In genomic region chr12:26195250-26195640, GRCh38 we compare ENCODE assay signal across 8 cellular contexts. TPM values are rescaled to one million over a fixed set of nuclear protein-coding genes. Genes with fewer than 3 reads are reported as not detected.
A peak's percentile ranks its signal among the peaks of the same experiment; 100 is the strongest.
DNase-seq lines count a peak whose midpoint lies in the region; ATAC-seq and TF ChIP-seq lines count a peak whose summit lies in the region.

Gene SSPN (plus strand): TSS chr12:26195573. CDS start chr12:26195673, 100 bp downstream.

- H3K4me1 ChIP-seq in mammary epithelial cell (ENCODE audit: insufficient read depth, low read length) (peaks cover 28% of the 10 kb centered on the region), sigmoid colon (peaks cover 0 to 45% (median 32%) of the 10 kb centered on the region in 4 donors)

- H3K27ac ChIP-seq in mammary epithelial cell (ENCODE audit: insufficient read depth, low read depth, low read length) (peak within 1 kb of the TSS; percentile 42), sigmoid colon (peak within 1 kb of the TSS; percentile 89 to 94 (median 92))

- H3K27ac Mint-ChIP-seq in immature natural killer cell: no peak within 1 kb of the TSS

- H3K27me3 ChIP-seq in mammary epithelial cell (ENCODE audit: insufficient read depth, low read length) (no peaks in the 10 kb centered on the region), sigmoid colon (no peaks in the 10 kb centered on the region)

- H3K4me1 Mint-ChIP-seq in immature natural killer cell: peaks cover 0 to 2% of the 10 kb centered on the region in 2 donors

- in situ Hi-C loops in mammary epithelial cell (cut with MboI; ENCODE audit: low sequenced_read_pairs in 2 of 2): no loop called here

- H3K4me3 Mint-ChIP-seq in immature natural killer cell: peak within 1 kb of the TSS in 4 of 5 donors; percentile 24 to 57 (median 50)

- H3K79me2 ChIP-seq in mammary epithelial cell (ENCODE audit: insufficient read depth, low read length): no peaks in the 10 kb centered on the region

- no TSS peak for BruUV-seq in mammary epithelial cell (replicated peaks; lab: Mats Ljungman, UMichigan)

- peak within 1 kb of the TSS; percentile 96 for H3K4me2 ChIP-seq in mammary epithelial cell (ENCODE audit: insufficient read depth, low read depth, low read length)

- TF ChIP-seq CTCF in AG09309 (IDR thresholded peaks at IDR 0.05; ENCODE audit: control insufficient read depth, insufficient read depth, low read depth, low read length, missing control alignments) (no peak), mammary epithelial cell (conservative IDR thresholded peaks at IDR 0.05 in 1 of 2, IDR thresholded peaks at IDR 0.05 in 1 of 2; ENCODE audit: extremely low read depth in 1 of 2, insufficient read depth in 1 of 2, low read depth in 1 of 2, low read length in 2 of 2) (no peak), sigmoid colon (IDR thresholded peaks at IDR 0.05) (no peak)

- 18% methylated on average over 22 of the region's 35 CpGs for WGBS in mammary epithelial cell (ENCODE audit: low coverage, missing lambda C conversion rate)
- 1% methylated on average over 35 of the region's 35 CpGs for WGBS in sigmoid colon, 2 donors

- peak within 1 kb of the TSS; percentile 55 for H3K4me3 ChIP-seq in AG09309 (ENCODE audit: control insufficient read depth, low read depth, low read length)
- peak within 1 kb of the TSS; percentile 12 to 51 (median 44) for H3K4me3 ChIP-seq in mammary epithelial cell (replicated peaks in 1 of 3; ENCODE audit: insufficient read depth in 1 of 3, low read depth in 2 of 3, low read length in 3 of 3)
- peak within 1 kb of the TSS; percentile 42 to 76 (median 72) for H3K4me3 ChIP-seq in sigmoid colon

- H3K9me3 ChIP-seq in mammary epithelial cell (replicated peaks; ENCODE audit: insufficient read depth, low read length) (no peaks in the 10 kb centered on the region), sigmoid colon (no peaks in the 10 kb centered on the region)

- dilution Hi-C loops in mammary epithelial cell (cut with HindIII; ENCODE audit: low sequenced_read_pairs): no loop called here

- intact Hi-C loops in mammary epithelial cell (cut with micrococcal nuclease) (loop anchor here (10.0 kb wide), 1 partner anchor 210 kb away; no protein-coding TSS in a partner anchor), sigmoid colon (cut with DNase I) (loop anchor here (5.0 to 10.0 kb wide), 3 partner anchors 37 to 220 kb away; no protein-coding TSS in a partner anchor)

- peak within 1 kb of the TSS; percentile 48 for H3K9ac ChIP-seq in mammary epithelial cell (ENCODE audit: insufficient read depth, low read length)

- peaks cover 0 to 1% (median 0%) of the 10 kb centered on the region in 6 donors for H3K9me3 Mint-ChIP-seq in immature natural killer cell

- DNase-seq in AG09309 (ENCODE audit: low read depth) (no peak), NCI-H1048 (lab: John Stamatoyannopoulos, UW) (peak; percentile 11), mammary epithelial cell (peak; percentile 4), immature natural killer cell (no peak), sigmoid colon (peak; percentile 91), SW 1271 (lab: John Stamatoyannopoulos, UW) (no peak)
- DNase-seq in stimulated activated CD4-positive, alpha-beta T cell treated with anti-CD3 and anti-CD28 coated beads, Interleukin-2, amount 100 ng/mL, for 48 hours: no peak

- no peaks in the 10 kb centered on the region for H4K20me1 ChIP-seq in mammary epithelial cell (ENCODE audit: insufficient read depth, low read length)

- TF ChIP-seq EP300 in sigmoid colon (IDR thresholded peaks at IDR 0.05): no peak

- H3K27me3 Mint-ChIP-seq in immature natural killer cell (ENCODE audit: low read depth in 3 of 3): peaks cover 5 to 15% (median 6%) of the 10 kb centered on the region in 3 donors

- peak within 1 kb of the TSS; percentile 97 for H2AFZ ChIP-seq in mammary epithelial cell (ENCODE audit: low read depth, low read length)

- ATAC-seq in GM18517 (IDR thresholded peaks at IDR 0.05; ENCODE audit: unreplicated experiment): peak; percentile 38

- H3K36me3 Mint-ChIP-seq in immature natural killer cell: no peaks in the 10 kb centered on the region

- H3K36me3 ChIP-seq in mammary epithelial cell (ENCODE audit: insufficient read depth, low read length): no peaks in the 10 kb centered on the region
- no peaks in the 10 kb centered on the region for H3K36me3 ChIP-seq in sigmoid colon

- TF ChIP-seq POLR2A in sigmoid colon (IDR thresholded peaks at IDR 0.05): no peak

- CTCF ChIA-PET in mammary epithelial cell (lab: Charles Lee; ENCODE audit: low non-redundant PET): no interaction called here

RNA-seq across cellular contexts. Expression of gene SSPN, which starts in this region (rescaled TPM):
- 10 to 100 TPM in 1 of 2 donors, 1 to 10 TPM in 1; 1.4 to 11.0 TPM for total RNA-seq in mammary epithelial cell
- 2.4 TPM for polyA plus RNA-seq in mammary epithelial cell
- not detected for polyA minus RNA-seq in mammary epithelial cell
- polyA plus RNA-seq in immature natural killer cell: not detected
- total RNA-seq in sigmoid colon: 10 to 100 TPM; 30.3 to 54.0 (median 46.9) TPM
- 1 to 10 TPM; 3.2 to 6.6 (median 3.2) TPM for polyA plus RNA-seq in sigmoid colon

Comparison
In these comparisons a context has a peak if more than half of its experiments do, and no peak if none do; other contexts are left out.
1. DNase-seq: peak in NCI-H1048 (single experiment), mammary epithelial cell (single experiment) and sigmoid colon (single experiment); none in AG09309 (single experiment), immature natural killer cell (0 of 3), SW 1271 (0 of 2) and stimulated activated CD4-positive, alpha-beta T cell treated with anti-CD3 and anti-CD28 coated beads, Interleukin-2, amount 100 ng/mL, for 48 hours (0 of 2).
2. Peak in every context shown above with its lines, with median percentiles within 50 percentile points of each other: H3K4me3 ChIP-seq.